In the genomic region with DNA sequence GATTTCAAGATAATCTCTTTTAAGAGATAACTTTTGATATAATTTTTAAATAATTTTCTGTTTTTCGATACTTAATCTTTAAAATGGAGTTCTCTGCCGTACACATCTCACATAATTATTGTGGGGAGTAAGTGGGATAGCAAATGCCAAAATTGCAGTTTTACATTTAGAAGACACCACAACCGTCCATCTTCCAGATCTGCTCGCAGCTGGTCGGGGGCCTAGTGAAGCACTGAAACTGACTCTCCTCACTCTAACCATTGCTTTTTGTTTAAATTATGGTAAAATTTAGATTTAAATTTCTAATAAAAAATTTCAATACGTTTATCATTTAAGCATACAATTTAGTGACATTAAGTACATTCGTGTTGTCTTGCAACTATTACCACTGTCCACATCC, we compare ENCODE assay signal across 21 cellular contexts.
DNase-seq lines count a peak whose midpoint lies in the region; ATAC-seq, FAIRE-seq and TF ChIP-seq lines count a peak whose summit lies in the region.
"Had no signal": no experiment of that assay in that cellular context is flagged by ENCODE, and none has a peak within 500 bp of the region (broad histone marks: within the 10 kb centered on the region; RNA-seq: fewer than 3 reads in every experiment).

No MANE protein-coding gene starts in this region.

- no peaks in the 10 kb centered on the region; the same call in 1 of the 2 replicates for H4K20me1 ChIP-seq in KMS-11 (ENCODE audit: insufficient read depth)
- H4K20me1 ChIP-seq: BLaER1 had no signal

- intact Hi-C loops in pancreas (cut with DNase I), result no loop called here

- 90 to 92% methylated on average over 7 of the region's 7 CpGs for WGBS in pancreas, 2 donors

- H3K9ac ChIP-seq in KMS-11, result peak overlapping the region; percentile 20
- H3K9ac ChIP-seq: BLaER1 had no signal

- peaks cover 87% of the 10 kb centered on the region for H3K79me2 ChIP-seq in KMS-11 (ENCODE audit: insufficient read depth, low read depth)

- H2AFZ ChIP-seq in KMS-11 (ENCODE audit: low read depth), result no peak overlapping the region

- FAIRE-seq in G401.6 (lab: Jason Lieb, UNC), result peak; percentile 62
- peak; percentile 23 for FAIRE-seq in pancreas (lab: Jason Lieb, UNC)
- FAIRE-seq: A204.1, GM12878 had no signal

- H3K4me3 ChIP-seq in KMS-11 (IDR thresholded peaks at IDR 0.05; ENCODE audit: insufficient read depth, low read depth, low read length) (no peak overlapping the region), pancreas (no peak overlapping the region)
- H3K4me3 ChIP-seq: BLaER1, GM12878 had no signal

- H3K36me3 ChIP-seq in KMS-11 (ENCODE audit: insufficient read depth), result no peaks in the 10 kb centered on the region
- H3K36me3 ChIP-seq in pancreas, result no peaks in the 10 kb centered on the region
- H3K36me3 ChIP-seq: BLaER1 had no signal

- TF ChIP-seq CTCF in KMS-11 (conservative IDR thresholded peaks at IDR 0.05; ENCODE audit: low read depth, low read length), result no peak
- TF ChIP-seq CTCF in pancreas (IDR thresholded peaks at IDR 0.05), result no peak

- peak overlapping the region; percentile 96 for H3K4me2 ChIP-seq in KMS-11
- H3K4me2 ChIP-seq: BLaER1 had no signal

- peak overlapping the region; percentile 75 for H3K27ac ChIP-seq in KMS-11
- no peak overlapping the region for H3K27ac ChIP-seq in pancreas
- H3K27ac ChIP-seq: 22Rv1, BLaER1, C4-2B had no signal

- H3K4me1 ChIP-seq in KMS-11 (ENCODE audit: low read depth, poor library complexity, severe bottlenecking), result peaks cover 97% of the 10 kb centered on the region
- H3K4me1 ChIP-seq in pancreas, result no peaks in the 10 kb centered on the region
- H3K4me1 ChIP-seq: BLaER1, Caco-2 had no signal

- no peak for ATAC-seq in pancreas
- ATAC-seq: CD8-positive, alpha-beta T cell; GM12878 had no signal

- H3K27me3 ChIP-seq in KMS-11 (ENCODE audit: insufficient read depth, low read depth) (no peaks in the 10 kb centered on the region), pancreas (no peaks in the 10 kb centered on the region)
- H3K27me3 ChIP-seq: BLaER1 had no signal

- H3K9me3 ChIP-seq in pancreas, result no peaks in the 10 kb centered on the region
- H3K9me3 ChIP-seq: BLaER1, Caco-2 had no signal

- DNase-seq in RPMI8226 (peak; percentile 75), pancreas (no peak), medulla oblongata (ENCODE audit: extremely low spot score) (no peak), NCI-H510A treated with DMSO at 0.1 percent for 48 hours (lab: John Stamatoyannopoulos, UW) (no peak), T1000 (lab: John Stamatoyannopoulos, UW) (no peak)
- DNase-seq: Caco-2; CD4-positive, CD25-positive, alpha-beta regulatory T cell; CD8-positive, alpha-beta T cell; DMS153; DND-41; GDM1; GOT3; H7; HCEC 1CT had no signal
